In the genomic region with DNA sequence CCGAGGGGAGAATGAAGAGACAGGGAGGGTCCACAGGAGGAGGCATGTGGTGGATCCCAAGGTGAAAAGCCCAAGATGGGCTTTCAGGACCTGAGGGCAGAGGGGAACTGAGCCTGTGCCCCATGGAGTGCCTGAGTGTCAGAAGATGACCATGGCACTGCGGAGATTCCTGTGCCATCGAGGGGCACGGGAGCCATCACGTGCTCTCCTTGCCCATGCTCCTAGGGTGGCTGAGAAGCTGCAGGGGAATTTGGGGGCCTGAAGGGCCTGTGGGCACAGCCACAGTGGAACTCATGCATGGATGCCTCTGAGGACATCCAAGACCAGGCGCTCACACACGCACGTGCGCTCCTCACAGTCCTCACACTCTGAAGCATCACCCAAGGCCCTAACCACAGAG, we compare ENCODE assay signal across 10 cellular contexts. TPM values are rescaled to one million over a fixed set of nuclear protein-coding genes. Genes with fewer than 3 reads are reported as not detected.
DNase-seq lines count a peak whose midpoint lies in the region; ATAC-seq, FAIRE-seq and TF ChIP-seq lines count a peak whose summit lies in the region.
"Had no signal": no experiment of that assay in that cellular context is flagged by ENCODE, and none has a peak within 500 bp of the region (broad histone marks: within the 10 kb centered on the region; RNA-seq: fewer than 3 reads in every experiment).

No MANE protein-coding gene starts in this region.

- no peak for TF ChIP-seq CTCF in MM.1S (IDR thresholded peaks at IDR 0.05; ENCODE audit: low read length)
- TF ChIP-seq CTCF in H1 (IDR thresholded peaks at IDR 0.05; ENCODE audit: control extremely low read depth in 1 of 3, insufficient read depth in 1 of 3, low read depth in 1 of 3, low read length in 3 of 3) = no peak
- no peak for TF ChIP-seq CTCF in upper lobe of right lung (IDR thresholded peaks at IDR 0.05)
- no peak for TF ChIP-seq CTCF in Caco-2 (IDR thresholded peaks at IDR 0.05; ENCODE audit: insufficient read depth in 1 of 2, low read depth in 1 of 2, low read length in 1 of 2, severe bottlenecking in 1 of 2, unreplicated experiment in 1 of 2)

- no peaks in the 10 kb centered on the region for H3K23me2 ChIP-seq in H1 (ENCODE audit: low read depth, low read length)

- DNase-seq in MM.1S (no peak), H1 (ENCODE audit: low read depth in 1 of 2, low spot score in 2 of 2) (no peak), upper lobe of right lung (peak; percentile 46), Caco-2 (no peak), NCI-H2029 treated with DMSO at 0.1 percent for 48 hours (lab: John Stamatoyannopoulos, UW) (no peak)

- no peaks in the 10 kb centered on the region for H3F3A ChIP-seq in MM.1S (ENCODE audit: insufficient read depth, low read length)

- no peak overlapping the region for H3K27ac Mint-ChIP-seq in Caco-2 (ENCODE audit: unreplicated experiment)
- H3K27ac Mint-ChIP-seq: CD4-positive, CD25-positive, alpha-beta regulatory T cell had no signal

- TF ChIP-seq RAD21 in H1 (IDR thresholded peaks at IDR 0.05 in 1 of 2, conservative IDR thresholded peaks at IDR 0.05 in 1 of 2; ENCODE audit: low read depth in 2 of 2, low read length in 2 of 2) = no peak

- H3K4me2 ChIP-seq in MM.1S (ENCODE audit: low read depth, low read length) = peak overlapping the region; percentile 58
- no peak overlapping the region for H3K4me2 ChIP-seq in H1 (ENCODE audit: insufficient read depth in 1 of 2, low read depth in 2 of 2, low read length in 2 of 2)

- no peak for FAIRE-seq in H1 (lab: Jason Lieb, UNC)

- H3K9ac ChIP-seq in MM.1S (ENCODE audit: low read length) = 0 out of 2 replicates have a peak overlapping the region, but pooled peaks have one; percentile 36
- H3K9ac ChIP-seq in H1 (replicated peaks in 1 of 4; ENCODE audit: extremely low read depth in 1 of 4, low read depth in 3 of 4, low read length in 3 of 4) = no peak overlapping the region

- no peaks in the 10 kb centered on the region for H3K9me2 ChIP-seq in MM.1S (replicated peaks; ENCODE audit: insufficient read depth, low read length)

- H2BK5ac ChIP-seq in H1 (ENCODE audit: low read depth, low read length) = no peak overlapping the region

- H2AK5ac ChIP-seq in H1 (ENCODE audit: low read depth, low read length) = peak overlapping the region; percentile 31; the same call in 1 of the 2 replicates

- H4K20me1 ChIP-seq in MM.1S (ENCODE audit: insufficient read depth, low read length) (no peaks in the 10 kb centered on the region), H1 (replicated peaks in 1 of 2; ENCODE audit: control insufficient read depth in 1 of 2, insufficient read depth in 2 of 2, low read length in 2 of 2) (no peaks in the 10 kb centered on the region)

- no peak overlapping the region for H2BK20ac ChIP-seq in H1 (ENCODE audit: low read length)

- ATAC-seq in GM19395 (IDR thresholded peaks at IDR 0.05; ENCODE audit: unreplicated experiment) (peak; percentile 13), upper lobe of right lung (no peak), GM18873 (IDR thresholded peaks at IDR 0.05; ENCODE audit: low FRiP score, unreplicated experiment) (no peak)

- H3K79me2 ChIP-seq in MM.1S (ENCODE audit: low read length) = no peaks in the 10 kb centered on the region
- H3K79me2 ChIP-seq in H1 (ENCODE audit: control insufficient read depth in 1 of 2, insufficient read depth in 2 of 2, low read length in 2 of 2) = no peaks in the 10 kb centered on the region

- no peak overlapping the region for H3K23ac ChIP-seq in H1 (ENCODE audit: insufficient read length)

- no peak for TF ChIP-seq POLR2A in H1 (IDR thresholded peaks at IDR 0.05; ENCODE audit: control extremely low read depth in 1 of 2, low read depth in 2 of 2, low read length in 2 of 2)

- H2AFZ ChIP-seq in MM.1S (ENCODE audit: low read length) = peak overlapping the region; percentile 40
- H2AFZ ChIP-seq in H1 (ENCODE audit: low read length) = no peak overlapping the region

- TF ChIP-seq EP300 in H1 (IDR thresholded peaks at IDR 0.05; ENCODE audit: borderline replicate concordance in 1 of 2, low read depth in 2 of 2, low read length in 2 of 2) = no peak

- no peaks in the 10 kb centered on the region for H3K36me3 ChIP-seq in MM.1S (replicated peaks; ENCODE audit: insufficient read depth, low read length)
- H3K36me3 ChIP-seq in H1 (ENCODE audit: control insufficient read depth in 2 of 4, insufficient read depth in 4 of 4, low read length in 3 of 4) = no peaks in the 10 kb centered on the region
- H3K36me3 ChIP-seq in upper lobe of right lung = no peaks in the 10 kb centered on the region
- H3K36me3 ChIP-seq in Caco-2 (ENCODE audit: control insufficient read depth, insufficient read depth, low read length) = no peaks in the 10 kb centered on the region

- no peak overlapping the region for H2BK12ac ChIP-seq in H1 (ENCODE audit: low read depth, low read length)

- no peak overlapping the region for H3K14ac ChIP-seq in H1 (ENCODE audit: insufficient read length)

- H3K9me3 Mint-ChIP-seq in Caco-2 (ENCODE audit: unreplicated experiment) = no peaks in the 10 kb centered on the region
- H3K9me3 Mint-ChIP-seq: T-helper 2 cell treated with Interferon-gamma antibody and Interleukin-4, amounts not matched to agents 5 μg/mL and 100 μg/mL, for 36 hours had no signal

- no peak overlapping the region for H2BK120ac ChIP-seq in H1 (replicated peaks; ENCODE audit: low read depth, low read length)

- H2BK15ac ChIP-seq in H1 (ENCODE audit: low read length) = peak overlapping the region; percentile 65; the same call in 1 of the 2 replicates

- POLR2A ChIA-PET in H1 (lab: Charles Lee; ENCODE audit: partially characterized antibody) (no interaction called here), Caco-2 (lab: Charles Lee) (no interaction called here)

- no peak overlapping the region for H4K8ac ChIP-seq in H1 (ENCODE audit: extremely low read depth, insufficient read depth, low read length)

- H3K4me3 ChIP-seq in MM.1S (ENCODE audit: low read length) (peak overlapping the region; percentile 51; the same call in 1 of the 2 replicates), H1 (ENCODE audit: extremely low read depth in 1 of 4, insufficient read depth in 2 of 4, low read depth in 3 of 4, low read length in 4 of 4) (no peak overlapping the region), upper lobe of right lung (no peak overlapping the region), Caco-2 (ENCODE audit: low read depth, low read length) (no peak overlapping the region)
- H3K4me3 ChIP-seq: SK-N-MC had no signal

- H3K27ac ChIP-seq in MM.1S (ENCODE audit: low read length) = peak overlapping the region; percentile 32; the same call in 1 of the 2 replicates
- no peak overlapping the region for H3K27ac ChIP-seq in H1 (ENCODE audit: low read depth, low read length)
- no peak overlapping the region for H3K27ac ChIP-seq in upper lobe of right lung
- H3K27ac ChIP-seq: SK-N-MC had no signal

- intact Hi-C loops in upper lobe of right lung (cut with DNase I) = loop anchor here (10.0 kb wide), 1 partner anchor 105 kb away; no protein-coding TSS in a partner anchor
- intact Hi-C loops in Caco-2 (cut with micrococcal nuclease; ENCODE audit: unreplicated experiment) = no loop called here

- no peak overlapping the region for H3K4ac ChIP-seq in H1 (replicated peaks; ENCODE audit: insufficient read length, low read depth, low read length)

- BruUV-seq in Caco-2 (replicated peaks; lab: Mats Ljungman, UMichigan) = no TSS peak

- no peak overlapping the region for H3K56ac ChIP-seq in H1 (replicated peaks; ENCODE audit: insufficient read length, low read depth, low read length)

- no peak overlapping the region for H4K91ac ChIP-seq in H1 (replicated peaks; ENCODE audit: insufficient read length, low read length)

- 0 out of 2 replicates have a peak, but pooled peaks cover 3% of the 10 kb centered on the region for H3K4me1 ChIP-seq in MM.1S (ENCODE audit: low read length)
- H3K4me1 ChIP-seq in H1 (replicated peaks in 1 of 4; ENCODE audit: control insufficient read depth in 3 of 4, insufficient read depth in 4 of 4, low read length in 3 of 4) = no peaks in the 10 kb centered on the region
- no peaks in the 10 kb centered on the region for H3K4me1 ChIP-seq in upper lobe of right lung
- H3K4me1 ChIP-seq in Caco-2 = no peaks in the 10 kb centered on the region

- WGBS in H1 (ENCODE audit: extremely low coverage in 1 of 2, insufficient coverage in 1 of 2, insufficient read length in 1 of 2, insufficient replicate concordance in 2 of 2, low coverage in 1 of 2, low lambda C conversion rate in 2 of 2, missing lambda C conversion rate in 1 of 2), 2 experiments = 96% methylated on average over 9 of the region's 9 CpGs; no CpG with 5 or more reads in 1 of the 2 experiments

- H4K5ac ChIP-seq in H1 (ENCODE audit: insufficient read length, low read depth, low read length) = no peak overlapping the region

- H3K18ac ChIP-seq in H1 (ENCODE audit: extremely low read depth, low read length) = no peak overlapping the region

- peaks cover 4% of the 10 kb centered on the region for H3K4me1 Mint-ChIP-seq in Caco-2 (ENCODE audit: low read depth, unreplicated experiment)

- no peaks in the 10 kb centered on the region for H3K27me3 Mint-ChIP-seq in Caco-2 (ENCODE audit: insufficient read depth, unreplicated experiment)

- H3K79me1 ChIP-seq in H1 (ENCODE audit: low read depth, low read length) = no peaks in the 10 kb centered on the region

- no peak overlapping the region for H3K4me3 Mint-ChIP-seq in Caco-2 (ENCODE audit: unreplicated experiment)
- H3K4me3 Mint-ChIP-seq: T-helper 2 cell treated with Interferon-gamma antibody and Interleukin-4, amounts not matched to agents 5 μg/mL and 100 μg/mL, for 36 hours had no signal

- H3K9me3 ChIP-seq in MM.1S (replicated peaks; ENCODE audit: insufficient read depth, low read length) = no peaks in the 10 kb centered on the region
- no peaks in the 10 kb centered on the region for H3K9me3 ChIP-seq in H1 (ENCODE audit: insufficient read depth in 2 of 2, low read depth in 1 of 2, low read length in 1 of 2)
- H3K9me3 ChIP-seq in upper lobe of right lung = no peaks in the 10 kb centered on the region
- no peaks in the 10 kb centered on the region for H3K9me3 ChIP-seq in Caco-2

- peaks cover 10% of the 10 kb centered on the region; the same call in 1 of the 2 replicates for H3K27me3 ChIP-seq in MM.1S (replicated peaks; ENCODE audit: insufficient read depth, low read length)
- peaks cover 0 to 15% (median 10%) of the 10 kb centered on the region in 4 experiments; a peak in 3 of 7 replicates for H3K27me3 ChIP-seq in H1 (replicated peaks in 1 of 4; ENCODE audit: control insufficient read depth in 3 of 4, extremely low read depth in 1 of 4, insufficient read depth in 3 of 4, low read length in 3 of 4)
- peaks cover 18% of the 10 kb centered on the region for H3K27me3 ChIP-seq in upper lobe of right lung
- no peaks in the 10 kb centered on the region for H3K27me3 ChIP-seq in Caco-2 (replicated peaks; ENCODE audit: control insufficient read depth, insufficient read depth, low read length)

- CTCF ChIA-PET in H1 (lab: Charles Lee; ENCODE audit: partially characterized antibody) (interaction anchor here (0.6 to 4.0 kb wide), 18 partner anchors 10 to 400 kb away, joined by 3 to 34 read pairs (median 6); no protein-coding TSS in a partner anchor), Caco-2 (lab: Charles Lee) (interaction anchor here (1.6 to 1.7 kb wide), 2 partner anchors 337 to 367 kb away, joined by 8 to 10 read pairs; no protein-coding TSS in a partner anchor)

- H3K36me3 Mint-ChIP-seq in Caco-2 (ENCODE audit: insufficient read depth, unreplicated experiment) = peaks cover 12% of the 10 kb centered on the region
- H3K36me3 Mint-ChIP-seq: CD4-positive, CD25-positive, alpha-beta regulatory T cell had no signal

RNA-seq across cellular contexts. Expression of a gene that starts 56.1 kb away (rescaled TPM):
- total RNA-seq in H1 (2021; fragmentation: NEBNext Ultra II Directional; extraction: Animal tissue kit (Norgen Biotek cat#: 25700)) = 46.9 and 49.8 TPM in 2 replicates
- 18.4 and 28.8 TPM in 2 replicates for polyA plus RNA-seq in H1 (2011; rRNA removed)
- 12.7 TPM for polyA plus RNA-seq in H1 (2011; cell fraction: cytosol; rRNA removed)
- polyA plus RNA-seq in H1 (2011; cell fraction: nucleus; rRNA removed) = 59.5 TPM
- polyA plus RNA-seq in H1 (2012, experiment 1 of 2) = 17.6 to 27.8 TPM (median 24.7 TPM) in 4 replicates
- 9.7 TPM for polyA plus RNA-seq in H1 (2012, experiment 2 of 2)
- 17.1 TPM for polyA plus RNA-seq in H1 (2013, experiment 1 of 2)
- polyA plus RNA-seq in H1 (2013, experiment 2 of 2) = 16.9 TPM
- polyA minus RNA-seq in H1 (2011; rRNA and poly(A)+ RNA removed) = 17.2 and 19.9 TPM in 2 replicates
- polyA minus RNA-seq in H1 (2011; cell fraction: cytosol; rRNA and poly(A)+ RNA removed) = 23.0 TPM
- 42.4 TPM for polyA minus RNA-seq in H1 (2011; cell fraction: nucleus; rRNA and poly(A)+ RNA removed)
- total RNA-seq in upper lobe of right lung = 4.7 TPM
- total RNA-seq in Caco-2 (2022) = 0.58 and 0.70 TPM in 2 replicates
- total RNA-seq: CD4-positive, CD25-positive, alpha-beta regulatory T cell had no signal
- polyA plus RNA-seq: CD4-positive, CD25-positive, alpha-beta regulatory T cell had no signal
